9 cellular contexts compared by ENCODE assay signal in genomic region chr5:14816999-14817761, GRCh38. TPM values are rescaled to one million over a fixed set of nuclear protein-coding genes. Genes with fewer than 3 reads are reported as not detected.
DNase-seq lines count a peak whose midpoint lies in the region; TF ChIP-seq lines count a peak whose summit lies in the region.
"Had no signal": no experiment of that assay in that cellular context is flagged by ENCODE, and none has a peak within 500 bp of the region (broad histone marks: within the 10 kb centered on the region; RNA-seq: fewer than 3 reads in every experiment).

No MANE protein-coding gene starts in this region.

- peaks cover 48 to 53% of the 10 kb centered on the region in 2 donors for H3K4me1 Mint-ChIP-seq in immature natural killer cell

- 78 to 89% methylated on average over 6 of the region's 6 CpGs for WGBS in thyroid gland, 2 donors

- H3K36me3 ChIP-seq in thyroid gland, result no peaks in the 10 kb centered on the region

- peaks cover 5 to 13% of the 10 kb centered on the region in 2 donors for H3K4me1 ChIP-seq in thyroid gland

- no peaks in the 10 kb centered on the region for H3K9me3 ChIP-seq in thyroid gland

- no peaks in the 10 kb centered on the region for H3K27me3 ChIP-seq in thyroid gland

- no peaks in the 10 kb centered on the region for H3K9me3 Mint-ChIP-seq in immature natural killer cell

- TF ChIP-seq POLR2A in thyroid gland (IDR thresholded peaks at IDR 0.05), result no peak

- peak overlapping the region in 4 of 5 donors; percentile 19 to 61 (median 50) for H3K4me3 Mint-ChIP-seq in immature natural killer cell

- DNase-seq in activated naive CD4-positive, alpha-beta T cell treated with Interleukin-2 at 50 U/mL for 16 hours, result peak; percentile 15
- DNase-seq in activated naive CD4-positive, alpha-beta T cell treated with anti-CD3 and anti-CD28 coated beads, Interleukin-2, amount 50 U/mL, for 16 hours, result no peak
- DNase-seq in activated CD8-positive, alpha-beta memory T cell treated with anti-CD3 and anti-CD28 coated beads, Interleukin-2, amount 50 U/mL, for 48 hours, result peak; percentile 69
- DNase-seq in immature natural killer cell, result peak; percentile 28 to 32 (median 32)
- peak; percentile 21 to 25 for DNase-seq in thyroid gland
- no peak for DNase-seq in NCI-H1436 treated with DMSO at 0.1 percent for 48 hours (lab: John Stamatoyannopoulos, UW)
- DNase-seq in ureter (ENCODE audit: low spot score), result no peak
- no peak for DNase-seq in SK-N-DZ (ENCODE audit: low spot score)
- DNase-seq: NCI-H510A had no signal

- H3K36me3 Mint-ChIP-seq in immature natural killer cell, result no peaks in the 10 kb centered on the region

- intact Hi-C loops in thyroid gland (cut with DNase I), result no loop called here

- peaks cover 0 to 2% (median 1%) of the 10 kb centered on the region in 3 donors for H3K27me3 Mint-ChIP-seq in immature natural killer cell (ENCODE audit: low read depth in 3 of 3)

- H3K27ac ChIP-seq in thyroid gland, result peak overlapping the region in 2 of 3 donors; percentile 3 to 37

- H3K27ac Mint-ChIP-seq in immature natural killer cell, result peak overlapping the region in 5 of 6 donors; percentile 31 to 70 (median 57)

- no peak overlapping the region for H3K4me3 ChIP-seq in thyroid gland (replicated peaks in 1 of 3)

- no peak for TF ChIP-seq CTCF in thyroid gland (IDR thresholded peaks at IDR 0.05)

RNA-seq across cellular contexts. Expression of gene ANKH, which starts 54.4 kb away (rescaled TPM):
- 10 to 100 TPM; 20.8 to 26.5 (median 25.4) TPM for polyA plus RNA-seq in immature natural killer cell
- total RNA-seq in thyroid gland (10 to 100 TPM; 31.2 to 55.2 (median 34.7) TPM), ureter (48.9 TPM)
- 13.8 and 15.1 TPM in 2 replicates for polyA plus RNA-seq in SK-N-DZ (2014; cell fraction: cytosol; rRNA removed)
- 9.4 and 12.3 TPM in 2 replicates for polyA plus RNA-seq in SK-N-DZ (2014; cell fraction: nucleus; rRNA removed)

Comparison
In these comparisons a context has a peak if more than half of its experiments do, and no peak if none do; other contexts are left out.
1. DNase-seq: peak in activated naive CD4-positive, alpha-beta T cell treated with Interleukin-2 at 50 U/mL for 16 hours (single experiment), activated CD8-positive, alpha-beta memory T cell treated with anti-CD3 and anti-CD28 coated beads, Interleukin-2, amount 50 U/mL, for 48 hours (single experiment), immature natural killer cell (3 of 3) and thyroid gland (2 of 2); none in activated naive CD4-positive, alpha-beta T cell treated with anti-CD3 and anti-CD28 coated beads, Interleukin-2, amount 50 U/mL, for 16 hours (single experiment), NCI-H1436 treated with DMSO at 0.1 percent for 48 hours (single experiment), ureter (single experiment) and SK-N-DZ (single experiment).